ENCODE assay signal across 1 cellular context in genomic region chr15:34155859-34156258, GRCh38.
A peak's percentile ranks its signal among the peaks of the same experiment; 100 is the strongest.
TF ChIP-seq lines count a peak whose summit lies in the region.

No MANE protein-coding gene starts in this region.

TF ChIP-seq in IMR-90, 13 proteins besides CTCF, POLR2A, EP300 and RAD21:
- TF ChIP-seq FOS (IDR thresholded peaks at IDR 0.05; ENCODE audit: low read depth, low read length) (no peak), RFX5 (IDR thresholded peaks at IDR 0.05; ENCODE audit: low read depth, low read length) (0 out of 2 replicates have a peak, but pooled peaks have one; percentile 29)
